Comparison of ENCODE assay signal across 8 cellular contexts in genomic region chr19:3970313-3970807, GRCh38. TPM values are rescaled to one million over a fixed set of nuclear protein-coding genes. Genes with fewer than 3 reads are reported as not detected.
DNase-seq lines count a peak whose midpoint lies in the region; ATAC-seq and TF ChIP-seq lines count a peak whose summit lies in the region.

No MANE protein-coding gene starts in this region.

- no peaks in the 10 kb centered on the region for H3K9me3 Mint-ChIP-seq in CD8-positive, alpha-beta memory T cell

- H3K36me3 Mint-ChIP-seq in CD8-positive, alpha-beta memory T cell: peaks cover 0 to 43% (median 2%) of the 10 kb centered on the region in 3 donors

- H3K4me1 Mint-ChIP-seq in CD8-positive, alpha-beta memory T cell: peaks cover 21 to 42% (median 38%) of the 10 kb centered on the region in 3 donors

- no peaks in the 10 kb centered on the region for H3K9me3 ChIP-seq in CD8-positive, alpha-beta memory T cell (ENCODE audit: low read length)
- H3K9me3 ChIP-seq in PC-9 (ENCODE audit: insufficient read depth, low read depth) (no peaks in the 10 kb centered on the region), ovary (no peaks in the 10 kb centered on the region)

- H3K9me2 ChIP-seq in PC-9 (ENCODE audit: insufficient read depth): no peaks in the 10 kb centered on the region

- H3K4me1 ChIP-seq in CD8-positive, alpha-beta memory T cell (ENCODE audit: insufficient read depth, low read length): peaks cover 18% of the 10 kb centered on the region
- peaks cover 20% of the 10 kb centered on the region for H3K4me1 ChIP-seq in PC-9 (replicated peaks; ENCODE audit: insufficient read depth)
- H3K4me1 ChIP-seq in ovary (ENCODE audit: insufficient read depth): peaks cover 11% of the 10 kb centered on the region

- CTCF ChIA-PET in CD8-positive, alpha-beta memory T cell (lab: Charles Lee): interaction anchor here (1.6 to 3.8 kb wide), 2 partner anchors 15 to 18 kb away, joined by 8 to 14 read pairs; partner anchors contain the start of gene EEF2
- CTCF ChIA-PET in PC-9 (lab: Charles Lee): interaction anchor here (0.6 to 1.2 kb wide), 2 partner anchors 170 to 405 kb away, joined by 4 to 10 read pairs; no protein-coding TSS in a partner anchor

- ATAC-seq in GM19452 (IDR thresholded peaks at IDR 0.05; ENCODE audit: unreplicated experiment): no peak

- peak overlapping the region; percentile 84 for H3K4me3 ChIP-seq in CD8-positive, alpha-beta memory T cell (ENCODE audit: low read length)
- H3K4me3 ChIP-seq in PC-9 (peak overlapping the region; percentile 81), ovary (peak overlapping the region; percentile 99)

- POLR2A ChIA-PET in CD8-positive, alpha-beta memory T cell (lab: Charles Lee): interaction anchor here (0.6 to 1.6 kb wide), 7 partner anchors 8 to 208 kb away, joined by 3 to 25 read pairs (median 4); partner anchors contain the start of genes EEF2 and MRPL54
- POLR2A ChIA-PET in PC-9 (lab: Charles Lee; ENCODE audit: unreplicated experiment): interaction anchor here (0.7 kb wide), 1 partner anchor 15 kb away, joined by 4 read pairs; the partner anchor contains the start of gene EEF2

- peaks cover 32% of the 10 kb centered on the region for H3K79me2 ChIP-seq in PC-9 (ENCODE audit: low read depth)

- no peaks in the 10 kb centered on the region for H3K27me3 ChIP-seq in CD8-positive, alpha-beta memory T cell (ENCODE audit: insufficient read depth, low read length, poor library complexity, severe bottlenecking)
- H3K27me3 ChIP-seq in PC-9 (ENCODE audit: insufficient read depth, low read depth) (no peaks in the 10 kb centered on the region), ovary (no peaks in the 10 kb centered on the region)

- no TSS peak for BruUV-seq in PC-9 (replicated peaks; lab: Mats Ljungman, UMichigan)

- TF ChIP-seq POLR2A in ovary (IDR thresholded peaks at IDR 0.05): no peak

- no peaks in the 10 kb centered on the region for H3K27me3 Mint-ChIP-seq in CD8-positive, alpha-beta memory T cell

- WGBS in ovary, 3 donors: 0% methylated on average over 21 to 22 of the region's 22 CpGs

- peak overlapping the region; percentile 84 for H3K27ac ChIP-seq in CD8-positive, alpha-beta memory T cell (ENCODE audit: low read depth, low read length)
- H3K27ac ChIP-seq in PC-9 (peak overlapping the region; percentile 90), epithelial cell of prostate (peak overlapping the region; percentile 98), ovary (peak overlapping the region; percentile 78 to 84)

- TF ChIP-seq CTCF in PC-9 (conservative IDR thresholded peaks at IDR 0.05) (no peak), ovary (IDR thresholded peaks at IDR 0.05) (no peak)

- peak overlapping the region; percentile 87 to 95 (median 89) for H3K4me3 Mint-ChIP-seq in CD8-positive, alpha-beta memory T cell

- intact Hi-C loops in PC-9 (cut with micrococcal nuclease; ENCODE audit: unreplicated experiment) (no loop called here), ovary (cut with DNase I) (no loop called here)

- H2AFZ ChIP-seq in PC-9: no peak overlapping the region

- peaks cover 5% of the 10 kb centered on the region for H3K36me3 ChIP-seq in CD8-positive, alpha-beta memory T cell (ENCODE audit: insufficient read depth, low read length)
- 0 out of 2 replicates have a peak, but pooled peaks cover 10% of the 10 kb centered on the region for H3K36me3 ChIP-seq in PC-9 (ENCODE audit: low read depth)
- H3K36me3 ChIP-seq in ovary: no peaks in the 10 kb centered on the region

- TF ChIP-seq EP300 in ovary (IDR thresholded peaks at IDR 0.05): no peak

- H4K20me1 ChIP-seq in PC-9 (ENCODE audit: insufficient read depth): peaks cover 36% of the 10 kb centered on the region

- H3F3A ChIP-seq in PC-9 (ENCODE audit: insufficient read depth, low read depth): peaks cover 42% of the 10 kb centered on the region; the same call in 1 of the 2 replicates

- peak overlapping the region; percentile 95 for H3K4me2 ChIP-seq in PC-9

- H3K27ac Mint-ChIP-seq in CD8-positive, alpha-beta memory T cell: peak overlapping the region; percentile 5 to 95 (median 88)

- no peak for DNase-seq in CD8-positive, alpha-beta memory T cell
- DNase-seq in PC-9: no peak
- DNase-seq in epithelial cell of prostate (ENCODE audit: low read depth, low spot score): no peak
- DNase-seq in ovary: no peak
- DNase-seq in NCI-H1694 treated with DMSO at 0.1 percent for 48 hours (lab: John Stamatoyannopoulos, UW): no peak
- DNase-seq in anterior cingulate cortex (lab: John Stamatoyannopoulos, UW): no peak
- no peak for DNase-seq in HUDEP-2 (lab: John Stamatoyannopoulos, UW; ENCODE audit: unreplicated experiment in 76 of 76)

RNA-seq across cellular contexts. Expression of gene DAPK3, which starts 0.5 kb away (rescaled TPM):
- total RNA-seq in CD8-positive, alpha-beta memory T cell: 10 to 100 TPM; 42.5 to 44.9 TPM
- polyA plus RNA-seq in CD8-positive, alpha-beta memory T cell: 38.5 TPM
- 38.1 and 46.5 TPM in 2 replicates for total RNA-seq in PC-9 (2021)
- total RNA-seq in ovary: 100 to 1,000 TPM in 1 of 7 donors, 10 to 100 TPM in 6; 46.3 to 101 (median 57.0) TPM
- polyA plus RNA-seq in ovary: 10 to 100 TPM in 1 of 2 donors, 1 to 10 TPM in 1; 8.3 to 66.5 TPM

RNA-seq across cellular contexts. Expression of gene EEF2, which starts 14.9 kb away (rescaled TPM):
- 1,000 to 10,000 TPM; 3,106 to 3,129 TPM for total RNA-seq in CD8-positive, alpha-beta memory T cell
- 533 TPM for polyA plus RNA-seq in CD8-positive, alpha-beta memory T cell
- total RNA-seq in PC-9 (2021): 1,471 and 1,742 TPM in 2 replicates
- 1,000 to 10,000 TPM; 1,491 to 4,634 (median 4,119) TPM for total RNA-seq in ovary
- polyA plus RNA-seq in ovary: 1,000 to 10,000 TPM; 2,682 to 3,932 TPM

RNA-seq across cellular contexts. Expression of gene PIAS4, which starts 37.2 kb away (rescaled TPM):
- total RNA-seq in CD8-positive, alpha-beta memory T cell: 10 to 100 TPM; 29.1 to 33.8 TPM
- 6.3 TPM for polyA plus RNA-seq in CD8-positive, alpha-beta memory T cell
- 25.5 and 26.5 TPM in 2 replicates for total RNA-seq in PC-9 (2021)
- 10 to 100 TPM; 11.6 to 29.7 (median 23.6) TPM for total RNA-seq in ovary
- 10 to 100 TPM in 1 of 2 donors, 1 to 10 TPM in 1; 5.2 to 18.9 TPM for polyA plus RNA-seq in ovary

RNA-seq across cellular contexts. Expression of gene NMRK2, which starts 37.5 kb away (rescaled TPM):
- not detected for total RNA-seq in CD8-positive, alpha-beta memory T cell
- polyA plus RNA-seq in CD8-positive, alpha-beta memory T cell: not detected
- total RNA-seq in PC-9 (2021) (not detected in 2 replicates), ovary (under 1 TPM in 3 of 7 donors, not detected in 4; 0.26 to 0.40 (median 0.40) TPM)
- polyA plus RNA-seq in ovary: under 1 TPM in 1 of 2 donors, not detected in 1; 0.93 TPM
